Comparison of ENCODE assay signal across 1 cellular context in genomic region chr9:14366071-14366470, GRCh38.
TF ChIP-seq lines count a peak whose summit lies in the region.

No MANE protein-coding gene starts in this region.

TF ChIP-seq in IMR-90, 13 proteins besides CTCF, POLR2A, EP300 and RAD21:
- peak; percentile 98 for TF ChIP-seq BHLHE40 (IDR thresholded peaks at IDR 0.05; ENCODE audit: low read depth, low read length)
- TF ChIP-seq MXI1 (IDR thresholded peaks at IDR 0.05; ENCODE audit: borderline replicate concordance, low read depth, low read length), result no peak
- no peak for TF ChIP-seq NFE2L2 (IDR thresholded peaks at IDR 0.05; ENCODE audit: low read depth, low read length)
- no peak for TF ChIP-seq RFX5 (IDR thresholded peaks at IDR 0.05; ENCODE audit: low read depth, low read length)
- TF ChIP-seq USF2 (IDR thresholded peaks at IDR 0.05; ENCODE audit: low read depth, low read length), result no peak
- no peak for TF ChIP-seq RCOR1 (IDR thresholded peaks at IDR 0.05; ENCODE audit: insufficient replicate concordance, low read length)
- no peak for TF ChIP-seq FOS (IDR thresholded peaks at IDR 0.05; ENCODE audit: low read depth, low read length)
- TF ChIP-seq CHD1 (IDR thresholded peaks at IDR 0.05; ENCODE audit: low read depth, low read length), result no peak
- TF ChIP-seq CEBPB (IDR thresholded peaks at IDR 0.05; ENCODE audit: low read depth, low read length), result peak; percentile 63
- no peak for TF ChIP-seq MAFK (IDR thresholded peaks at IDR 0.05; ENCODE audit: low read depth, low read length)
- TF ChIP-seq SMC3 (IDR thresholded peaks at IDR 0.05; ENCODE audit: low read depth, low read length), result no peak
- TF ChIP-seq ELK1 (IDR thresholded peaks at IDR 0.05; ENCODE audit: borderline replicate concordance, low read depth, low read length), result no peak
- no peak for TF ChIP-seq MAZ (IDR thresholded peaks at IDR 0.05; ENCODE audit: borderline replicate concordance, low read depth, low read length)
